Comparison of ENCODE assay signal across 1 cellular context in genomic region chr10:112949128-112949823, GRCh38.
TF ChIP-seq lines count a peak whose summit lies in the region.

No MANE protein-coding gene starts in this region.

TF ChIP-seq in GM12878, 131 proteins besides CTCF, POLR2A, EP300 and RAD21 (continued from another document):
- TF ChIP-seq ZNF217 (IDR thresholded peaks at IDR 0.05) (no peak), SREBF2 (IDR thresholded peaks at IDR 0.05; ENCODE audit: low read length) (no peak), PAX5 (IDR thresholded peaks at IDR 0.05; ENCODE audit: borderline replicate concordance, low read depth, low read length) (no peak), MLLT1 (IDR thresholded peaks at IDR 0.05) (no peak), ZNF592 (IDR thresholded peaks at IDR 0.05) (no peak), CBFB (IDR thresholded peaks at IDR 0.05; ENCODE audit: low read depth) (no peak)
- TF ChIP-seq, protein P1, sequence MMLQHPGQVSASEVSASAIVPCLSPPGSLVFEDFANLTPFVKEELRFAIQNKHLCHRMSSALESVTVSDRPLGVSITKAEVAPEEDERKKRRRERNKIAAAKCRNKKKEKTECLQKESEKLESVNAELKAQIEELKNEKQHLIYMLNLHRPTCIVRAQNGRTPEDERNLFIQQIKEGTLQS (IDR thresholded peaks at IDR 0.05; ENCODE audit: borderline replicate concordance, extremely low read depth, low read depth, low read length), result no peak
- TF ChIP-seq, protein P2, sequence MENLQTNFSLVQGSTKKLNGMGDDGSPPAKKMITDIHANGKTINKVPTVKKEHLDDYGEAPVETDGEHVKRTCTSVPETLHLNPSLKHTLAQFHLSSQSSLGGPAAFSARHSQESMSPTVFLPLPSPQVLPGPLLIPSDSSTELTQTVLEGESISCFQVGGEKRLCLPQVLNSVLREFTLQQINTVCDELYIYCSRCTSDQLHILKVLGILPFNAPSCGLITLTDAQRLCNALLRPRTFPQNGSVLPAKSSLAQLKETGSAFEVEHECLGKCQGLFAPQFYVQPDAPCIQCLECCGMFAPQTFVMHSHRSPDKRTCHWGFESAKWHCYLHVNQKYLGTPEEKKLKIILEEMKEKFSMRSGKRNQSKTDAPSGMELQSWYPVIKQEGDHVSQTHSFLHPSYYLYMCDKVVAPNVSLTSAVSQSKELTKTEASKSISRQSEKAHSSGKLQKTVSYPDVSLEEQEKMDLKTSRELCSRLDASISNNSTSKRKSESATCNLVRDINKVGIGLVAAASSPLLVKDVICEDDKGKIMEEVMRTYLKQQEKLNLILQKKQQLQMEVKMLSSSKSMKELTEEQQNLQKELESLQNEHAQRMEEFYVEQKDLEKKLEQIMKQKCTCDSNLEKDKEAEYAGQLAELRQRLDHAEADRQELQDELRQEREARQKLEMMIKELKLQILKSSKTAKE (IDR thresholded peaks at IDR 0.05; ENCODE audit: low read depth, poor library complexity, severe bottlenecking), result no peak
- TF ChIP-seq, protein P3, sequence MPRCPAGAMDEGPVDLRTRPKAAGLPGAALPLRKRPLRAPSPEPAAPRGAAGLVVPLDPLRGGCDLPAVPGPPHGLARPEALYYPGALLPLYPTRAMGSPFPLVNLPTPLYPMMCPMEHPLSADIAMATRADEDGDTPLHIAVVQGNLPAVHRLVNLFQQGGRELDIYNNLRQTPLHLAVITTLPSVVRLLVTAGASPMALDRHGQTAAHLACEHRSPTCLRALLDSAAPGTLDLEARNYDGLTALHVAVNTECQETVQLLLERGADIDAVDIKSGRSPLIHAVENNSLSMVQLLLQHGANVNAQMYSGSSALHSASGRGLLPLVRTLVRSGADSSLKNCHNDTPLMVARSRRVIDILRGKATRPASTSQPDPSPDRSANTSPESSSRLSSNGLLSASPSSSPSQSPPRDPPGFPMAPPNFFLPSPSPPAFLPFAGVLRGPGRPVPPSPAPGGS (IDR thresholded peaks at IDR 0.05; ENCODE audit: borderline replicate concordance, insufficient read depth, low read depth, low read length, poor library complexity, severe bottlenecking), result no peak
